Comparison of ENCODE assay signal across 8 cellular contexts in the genomic region with DNA sequence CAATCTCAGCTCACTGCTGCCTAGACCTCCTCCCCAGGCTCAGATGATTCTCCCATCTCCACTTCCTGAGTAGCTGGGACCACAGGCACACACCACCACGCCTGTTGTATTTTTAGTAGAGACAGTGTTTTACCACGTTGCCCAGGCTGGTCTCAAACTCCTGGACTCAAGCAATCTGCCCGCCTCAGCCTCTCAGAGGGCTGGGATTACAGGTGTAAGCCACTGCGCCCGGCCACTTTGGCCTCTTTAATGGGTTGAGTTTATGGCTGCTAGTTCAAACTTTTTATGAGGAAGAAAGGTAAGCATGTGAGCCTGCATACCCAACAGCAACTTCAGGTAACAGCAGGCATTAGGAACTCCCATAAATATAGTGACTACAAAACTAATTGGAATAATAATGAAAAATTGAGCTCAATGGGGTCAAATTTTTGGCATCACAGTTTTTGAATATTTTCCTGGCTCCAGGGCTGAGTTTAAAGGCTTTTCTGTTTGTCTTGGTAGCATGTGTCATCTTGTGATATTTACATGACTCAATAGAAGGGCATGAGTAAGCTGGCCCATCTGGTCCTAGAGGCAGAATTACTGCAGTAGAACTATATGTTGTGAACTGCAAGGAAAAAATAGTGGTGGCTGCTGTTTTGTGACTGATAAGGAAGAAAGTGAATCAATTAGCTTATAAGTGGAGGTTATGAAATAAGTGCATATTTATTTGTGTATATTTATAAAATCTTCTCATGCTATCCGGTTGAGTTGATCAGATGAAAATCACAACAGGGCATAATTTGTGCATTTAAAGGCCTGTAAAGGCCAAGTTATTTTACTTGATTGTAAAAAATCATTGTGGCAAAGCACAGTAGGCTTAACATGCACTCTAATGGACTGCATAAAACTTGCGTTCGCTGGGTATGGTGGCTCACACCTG. TPM values are rescaled to one million over a fixed set of nuclear protein-coding genes. Genes with fewer than 3 reads are reported as not detected.
DNase-seq lines count a peak whose midpoint lies in the region; TF ChIP-seq lines count a peak whose summit lies in the region.
"Had no signal": no experiment of that assay in that cellular context is flagged by ENCODE, and none has a peak within 500 bp of the region (broad histone marks: within the 10 kb centered on the region; RNA-seq: fewer than 3 reads in every experiment).

No MANE protein-coding gene starts in this region.

- 86% methylated on average over 7 of the region's 8 CpGs for WGBS in esophagus muscularis mucosa

- peak overlapping the region; percentile 87 for H3K27ac ChIP-seq in PC-9
- peak overlapping the region; percentile 1 for H3K27ac ChIP-seq in effector memory CD4-positive, alpha-beta T cell (ENCODE audit: insufficient read depth, low read length, poor library complexity, severe bottlenecking)
- peak overlapping the region in 15 of 21 experiments; percentile 1 to 83 (median 56) for H3K27ac ChIP-seq in skin epidermis
- H3K27ac ChIP-seq in esophagus muscularis mucosa (replicated peaks in 1 of 4) = no peak overlapping the region
- H3K27ac ChIP-seq: right lobe of liver had no signal

- peaks cover 36% of the 10 kb centered on the region for H3F3A ChIP-seq in PC-9 (ENCODE audit: insufficient read depth, low read depth)

- no peak for TF ChIP-seq POLR2A in esophagus muscularis mucosa (IDR thresholded peaks at IDR 0.05; ENCODE audit: low read depth)

- POLR2A ChIA-PET in PC-9 (lab: Charles Lee; ENCODE audit: unreplicated experiment) = interaction anchor here (0.5 to 1.3 kb wide), 5 partner anchors 12 to 90 kb away, joined by 3 to 11 read pairs (median 5); a partner anchor contains a TSS

- H3K36me3 ChIP-seq in PC-9 (ENCODE audit: low read depth) (no peaks in the 10 kb centered on the region), esophagus muscularis mucosa (peaks cover 5 to 56% (median 21%) of the 10 kb centered on the region in 4 donors)
- peaks cover 10% of the 10 kb centered on the region for H3K36me3 ChIP-seq in effector memory CD4-positive, alpha-beta T cell (ENCODE audit: control insufficient read depth, insufficient read depth, low read length)

- CTCF ChIA-PET in PC-9 (lab: Charles Lee) = interaction anchor here (0.5 to 0.8 kb wide), 4 partner anchors 17 to 245 kb away, joined by 3 to 9 read pairs (median 4); no protein-coding TSS in a partner anchor

- DNase-seq in H4 (ENCODE audit: low spot score) = peak; percentile 89
- peak; percentile 52 to 99 for DNase-seq in PC-9
- no peak for DNase-seq in effector memory CD4-positive, alpha-beta T cell
- no peak for DNase-seq in esophagus muscularis mucosa (ENCODE audit: extremely low spot score)
- no peak for DNase-seq in occipital lobe (lab: John Stamatoyannopoulos, UW)
- DNase-seq in mucosa of gallbladder (ENCODE audit: low spot score) = no peak
- DNase-seq: right lobe of liver had no signal

- H3K79me2 ChIP-seq in PC-9 (ENCODE audit: low read depth) = no peaks in the 10 kb centered on the region

- peak overlapping the region; percentile 61 for H3K4me2 ChIP-seq in PC-9

- H3K9me3 ChIP-seq in PC-9 (ENCODE audit: insufficient read depth, low read depth) (no peaks in the 10 kb centered on the region), esophagus muscularis mucosa (no peaks in the 10 kb centered on the region)
- H3K9me3 ChIP-seq in effector memory CD4-positive, alpha-beta T cell (ENCODE audit: control insufficient read depth, low read length) = no peaks in the 10 kb centered on the region
- H3K9me3 ChIP-seq: right lobe of liver had no signal

- intact Hi-C loops in PC-9 (cut with micrococcal nuclease; ENCODE audit: unreplicated experiment) = no loop called here
- intact Hi-C loops in esophagus muscularis mucosa (cut with DNase I) = no loop called here

- no peak for TF ChIP-seq EP300 in esophagus muscularis mucosa (IDR thresholded peaks at IDR 0.05)

- no peak for TF ChIP-seq CTCF in PC-9 (conservative IDR thresholded peaks at IDR 0.05)
- TF ChIP-seq CTCF in esophagus muscularis mucosa (IDR thresholded peaks at IDR 0.05) = no peak

- H4K20me1 ChIP-seq in PC-9 (ENCODE audit: insufficient read depth) = no peaks in the 10 kb centered on the region

- H3K4me1 ChIP-seq in PC-9 (replicated peaks; ENCODE audit: insufficient read depth) = peaks cover 55% of the 10 kb centered on the region
- H3K4me1 ChIP-seq in effector memory CD4-positive, alpha-beta T cell (ENCODE audit: control insufficient read depth, insufficient read depth, low read length, poor library complexity, severe bottlenecking) = peaks cover 18% of the 10 kb centered on the region
- H3K4me1 ChIP-seq in esophagus muscularis mucosa = peaks cover 0 to 7% (median 0%) of the 10 kb centered on the region in 4 donors

- no peaks in the 10 kb centered on the region for H3K9me2 ChIP-seq in PC-9 (ENCODE audit: insufficient read depth)

- peak overlapping the region; percentile 64 for H2AFZ ChIP-seq in PC-9

- BruUV-seq in PC-9 (replicated peaks; lab: Mats Ljungman, UMichigan) = no TSS peak

- H3K27me3 ChIP-seq in PC-9 (ENCODE audit: insufficient read depth, low read depth) (no peaks in the 10 kb centered on the region), esophagus muscularis mucosa (no peaks in the 10 kb centered on the region)
- no peaks in the 10 kb centered on the region for H3K27me3 ChIP-seq in effector memory CD4-positive, alpha-beta T cell (replicated peaks; ENCODE audit: control insufficient read depth, insufficient read depth, low read length, poor library complexity, severe bottlenecking)
- H3K27me3 ChIP-seq: right lobe of liver had no signal

- H3K4me3 ChIP-seq in PC-9 = no peak overlapping the region
- H3K4me3 ChIP-seq in effector memory CD4-positive, alpha-beta T cell (ENCODE audit: insufficient read depth, low read depth, low read length, poor library complexity, severe bottlenecking) = no peak overlapping the region
- H3K4me3 ChIP-seq in skin epidermis = no peak overlapping the region
- no peak overlapping the region for H3K4me3 ChIP-seq in esophagus muscularis mucosa
- H3K4me3 ChIP-seq: right lobe of liver had no signal

RNA-seq across cellular contexts. Expression of a gene that starts 24.8 kb away (rescaled TPM):
- total RNA-seq in H4 (2014; rRNA removed; shearing (Covaris generic)) = not detected in 2 replicates
- total RNA-seq in PC-9 (2021) (26.3 and 27.7 TPM in 2 replicates), esophagus muscularis mucosa (10 to 100 TPM in 3 of 4 donors, 1 to 10 TPM in 1; 8.3 to 14.6 (median 11.6) TPM), occipital lobe (3.6 TPM), mucosa of gallbladder (32.6 TPM)

Comparison
In these comparisons a context has a peak if more than half of its experiments do, and no peak if none do; other contexts are left out.
1. DNase-seq: peak in H4 (single experiment) and PC-9 (2 of 2); none in effector memory CD4-positive, alpha-beta T cell (0 of 3), esophagus muscularis mucosa (single experiment), occipital lobe (single experiment) and mucosa of gallbladder (single experiment).
2. H3K27ac ChIP-seq: peak in PC-9 (single experiment), effector memory CD4-positive, alpha-beta T cell (single experiment) and skin epidermis (15 of 21); none in esophagus muscularis mucosa (0 of 4).